Comparison of ENCODE assay signal across 7 cellular contexts in genomic region chr2:65273344-65273743, GRCh38.
"Had no signal": no experiment of that assay in that cellular context is flagged by ENCODE, and none has a peak within 500 bp of the region (broad histone marks: within the 10 kb centered on the region; RNA-seq: fewer than 3 reads in every experiment).

No MANE protein-coding gene starts in this region.

- H3K27me3 Mint-ChIP-seq: IgD-negative memory B cell had no signal

- H3K9me3 Mint-ChIP-seq: GM23338, H9, IgD-negative memory B cell had no signal

- H3K27ac ChIP-seq: HL-60 had no signal

- H3K4me3 Mint-ChIP-seq: GM23338, H9, IgD-negative memory B cell had no signal

- ATAC-seq: GM23338, HepG2 had no signal

- H3K4me3 ChIP-seq: GM23338 had no signal

- H3K27ac Mint-ChIP-seq: GM23338, H9, IgD-negative memory B cell had no signal

- DNase-seq: H9, HCEC 1CT, KG1 had no signal
